ENCODE assay signal across 23 cellular contexts in the genomic region with DNA sequence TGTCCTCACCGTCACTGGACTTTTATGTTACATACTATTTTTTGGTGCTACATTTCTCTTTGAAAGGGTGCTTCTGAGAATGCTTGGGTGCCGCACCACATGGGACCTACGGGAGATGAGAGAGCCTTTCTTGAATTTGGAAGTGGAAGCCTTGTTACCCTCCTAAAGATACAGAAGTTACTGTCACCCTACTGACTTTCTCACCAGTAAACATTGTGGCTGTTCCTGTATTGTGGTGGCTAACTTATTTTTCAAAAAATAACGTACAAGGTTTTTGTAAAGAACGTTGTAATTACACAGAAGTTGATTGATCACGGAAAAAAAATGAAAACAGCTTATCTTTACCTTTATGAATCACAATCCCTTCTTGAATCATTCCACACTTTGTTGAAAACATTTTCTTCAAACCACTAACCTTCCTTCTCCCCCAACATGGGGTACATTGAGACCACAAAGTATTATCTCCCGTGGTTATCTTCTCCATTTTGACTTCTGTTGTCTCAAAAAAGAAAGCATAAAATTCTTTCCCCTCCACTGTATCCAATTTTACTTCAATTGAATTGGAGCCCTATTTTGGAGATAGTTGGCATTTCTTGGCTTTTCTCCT. TPM values are rescaled to one million over a fixed set of nuclear protein-coding genes. Genes with fewer than 3 reads are reported as not detected.
DNase-seq lines count a peak whose midpoint lies in the region; ATAC-seq and TF ChIP-seq lines count a peak whose summit lies in the region.
"Had no signal": no experiment of that assay in that cellular context is flagged by ENCODE, and none has a peak within 500 bp of the region (broad histone marks: within the 10 kb centered on the region; RNA-seq: fewer than 3 reads in every experiment).

No MANE protein-coding gene starts in this region.

- POLR2A ChIA-PET in activated CD4-positive, alpha-beta T cell treated with anti-CD3 and anti-CD28 coated beads for 36 hours (lab: Charles Lee), result interaction anchor here (0.6 kb wide), 1 partner anchor 627 kb away, joined by 3 read pairs; no protein-coding TSS in a partner anchor

- CTCF ChIA-PET in activated CD4-positive, alpha-beta T cell treated with anti-CD3 and anti-CD28 coated beads for 36 hours (lab: Charles Lee), result interaction anchor here (1.3 to 1.4 kb wide), 2 partner anchors 22 to 67 kb away, joined by 3 to 5 read pairs; a partner anchor contains a TSS
- CTCF ChIA-PET in activated naive CD4-positive, alpha-beta T cell treated with anti-CD3 and anti-CD28 coated beads, Interleukin-2, amount 10 ng/mL, durations not matched to agents 7 days and 5 days (lab: Charles Lee), result interaction anchor here (1.6 kb wide), 1 partner anchor 22 kb away, joined by 5 read pairs; a partner anchor contains a TSS

- H3K4me1 Mint-ChIP-seq in activated CD4-positive, alpha-beta T cell treated with anti-CD3 and anti-CD28 coated beads for 36 hours, result peaks cover 26% of the 10 kb centered on the region
- peaks cover 34% of the 10 kb centered on the region for H3K4me1 Mint-ChIP-seq in activated naive CD4-positive, alpha-beta T cell treated with anti-CD3 and anti-CD28 coated beads, Interleukin-2, amount 10 ng/mL, durations not matched to agents 7 days and 5 days
- H3K4me1 Mint-ChIP-seq in activated naive CD8-positive, alpha-beta T cell (ENCODE audit: low read depth), result peaks cover 20% of the 10 kb centered on the region
- H3K4me1 Mint-ChIP-seq in stimulated activated naive CD8-positive, alpha-beta T cell treated with anti-CD3 and anti-CD28 coated beads, Interleukin-15, amount 100 ng/mL, for 72 hours, result peaks cover 40% of the 10 kb centered on the region
- H3K4me1 Mint-ChIP-seq: IgD-negative memory B cell had no signal

- H3K4me3 Mint-ChIP-seq in activated CD4-positive, alpha-beta T cell treated with anti-CD3 and anti-CD28 coated beads for 36 hours, result no peak overlapping the region
- no peak overlapping the region for H3K4me3 Mint-ChIP-seq in activated naive CD4-positive, alpha-beta T cell treated with anti-CD3 and anti-CD28 coated beads, Interleukin-2, amount 10 ng/mL, durations not matched to agents 7 days and 5 days
- peak overlapping the region; percentile 36 for H3K4me3 Mint-ChIP-seq in activated naive CD8-positive, alpha-beta T cell
- peak overlapping the region; percentile 49 to 72 for H3K4me3 Mint-ChIP-seq in stimulated activated naive CD8-positive, alpha-beta T cell treated with anti-CD3 and anti-CD28 coated beads, Interleukin-15, amount 100 ng/mL, for 72 hours
- H3K4me3 Mint-ChIP-seq: GM23338, IgD-negative memory B cell had no signal

- H3K27ac ChIP-seq in right cardiac atrium (ENCODE audit: low read length) (no peak overlapping the region), heart left ventricle (no peak overlapping the region)
- H3K27ac ChIP-seq: 22Rv1, C4-2B, HL-60, PC-9 had no signal

- DNase-seq in activated CD4-positive, alpha-beta T cell treated with anti-CD3 and anti-CD28 coated beads for 36 hours, result peak; percentile 13
- no peak for DNase-seq in activated CD4-positive, alpha-beta T cell treated with anti-CD3 and anti-CD28 coated beads, Interleukin-2, amount 50 U/mL, for 48 hours
- DNase-seq in activated naive CD4-positive, alpha-beta T cell treated with anti-CD3 and anti-CD28 coated beads, Interleukin-2, amount 10 ng/mL, durations not matched to agents 7 days and 5 days, result no peak
- DNase-seq in activated naive CD4-positive, alpha-beta T cell (lab: John Stamatoyannopoulos, UW), result no peak
- no peak for DNase-seq in stimulated activated naive CD8-positive, alpha-beta T cell treated with anti-CD3 and anti-CD28 coated beads, Interleukin-15, amount 100 ng/mL, for 72 hours
- no peak for DNase-seq in right cardiac atrium
- DNase-seq in heart left ventricle, result no peak
- DNase-seq: AML-193, HCEC 1CT, Kasumi-1, MM.1S, NCI-H1092 treated with DMSO at 0.1 percent for 48 hours, NCI-H146, NCI-H2029 treated with DMSO at 0.1 percent for 48 hours, NCI-H2171, NCI-H526, PC-9 had no signal

- 91% methylated on average over 7 of the region's 7 CpGs for WGBS in right cardiac atrium
- WGBS in heart left ventricle, 4 donors, result 86 to 97% (median 90%) methylated on average over 7 of the region's 7 CpGs

- H3K9me3 ChIP-seq in right cardiac atrium (ENCODE audit: control insufficient read depth, low read length), result no peaks in the 10 kb centered on the region
- peaks cover 0 to 15% (median 0%) of the 10 kb centered on the region in 12 donors for H3K9me3 ChIP-seq in heart left ventricle

- H3K27me3 ChIP-seq in right cardiac atrium (ENCODE audit: control insufficient read depth, insufficient read depth) (no peaks in the 10 kb centered on the region), heart left ventricle (no peaks in the 10 kb centered on the region)

- intact Hi-C loops in activated CD4-positive, alpha-beta T cell treated with anti-CD3 and anti-CD28 coated beads for 36 hours (cut with DNase I, micrococcal nuclease), result no loop called here
- intact Hi-C loops in right cardiac atrium (cut with DNase I) (no loop called here), heart left ventricle (cut with DNase I) (no loop called here)

- peaks cover 3% of the 10 kb centered on the region for H3K9me3 Mint-ChIP-seq in activated CD4-positive, alpha-beta T cell treated with anti-CD3 and anti-CD28 coated beads for 36 hours (ENCODE audit: low read depth)
- H3K9me3 Mint-ChIP-seq in activated naive CD4-positive, alpha-beta T cell treated with anti-CD3 and anti-CD28 coated beads, Interleukin-2, amount 10 ng/mL, durations not matched to agents 7 days and 5 days, result peaks cover 9% of the 10 kb centered on the region
- H3K9me3 Mint-ChIP-seq in activated naive CD8-positive, alpha-beta T cell (ENCODE audit: low read depth), result peaks cover 3% of the 10 kb centered on the region
- peaks cover 6 to 15% of the 10 kb centered on the region in 2 donors for H3K9me3 Mint-ChIP-seq in stimulated activated naive CD8-positive, alpha-beta T cell treated with anti-CD3 and anti-CD28 coated beads, Interleukin-15, amount 100 ng/mL, for 72 hours
- H3K9me3 Mint-ChIP-seq: GM23338 had no signal

- TF ChIP-seq POLR2A in heart left ventricle (IDR thresholded peaks at IDR 0.05), result no peak

- ATAC-seq in activated CD4-positive, alpha-beta T cell treated with anti-CD3 and anti-CD28 coated beads for 36 hours, result peak; percentile 40
- ATAC-seq in stimulated activated naive CD8-positive, alpha-beta T cell treated with anti-CD3 and anti-CD28 coated beads, Interleukin-15, amount 100 ng/mL, for 72 hours, result peak; percentile 57
- ATAC-seq in right cardiac atrium (no peak), heart left ventricle (no peak)
- ATAC-seq: GM23338 had no signal

- no peak overlapping the region for H3K4me3 ChIP-seq in right cardiac atrium (ENCODE audit: low read length)
- no peak overlapping the region for H3K4me3 ChIP-seq in heart left ventricle
- H3K4me3 ChIP-seq: GM23338, PC-9 had no signal

- TF ChIP-seq CTCF in heart left ventricle (IDR thresholded peaks at IDR 0.05), result no peak

- H3K27me3 Mint-ChIP-seq in activated CD4-positive, alpha-beta T cell treated with anti-CD3 and anti-CD28 coated beads for 36 hours, result peaks cover 45% of the 10 kb centered on the region
- peaks cover 8% of the 10 kb centered on the region for H3K27me3 Mint-ChIP-seq in activated naive CD4-positive, alpha-beta T cell treated with anti-CD3 and anti-CD28 coated beads, Interleukin-2, amount 10 ng/mL, durations not matched to agents 7 days and 5 days
- H3K27me3 Mint-ChIP-seq in activated naive CD8-positive, alpha-beta T cell, result peaks cover 6% of the 10 kb centered on the region
- H3K27me3 Mint-ChIP-seq in stimulated activated naive CD8-positive, alpha-beta T cell treated with anti-CD3 and anti-CD28 coated beads, Interleukin-15, amount 100 ng/mL, for 72 hours, result peaks cover 6% of the 10 kb centered on the region

- H3K36me3 Mint-ChIP-seq in activated CD4-positive, alpha-beta T cell treated with anti-CD3 and anti-CD28 coated beads for 36 hours (ENCODE audit: low read depth), result no peaks in the 10 kb centered on the region
- peaks cover 5% of the 10 kb centered on the region for H3K36me3 Mint-ChIP-seq in activated naive CD4-positive, alpha-beta T cell treated with anti-CD3 and anti-CD28 coated beads, Interleukin-2, amount 10 ng/mL, durations not matched to agents 7 days and 5 days
- peaks cover 5% of the 10 kb centered on the region for H3K36me3 Mint-ChIP-seq in activated naive CD8-positive, alpha-beta T cell
- H3K36me3 Mint-ChIP-seq: IgD-negative memory B cell had no signal

- no peaks in the 10 kb centered on the region for H3K36me3 ChIP-seq in heart left ventricle

- H3K4me1 ChIP-seq in right cardiac atrium (ENCODE audit: control insufficient read depth, insufficient read depth, low read length) (peaks cover 4% of the 10 kb centered on the region), heart left ventricle (peaks cover 0 to 32% (median 14%) of the 10 kb centered on the region in 12 donors)

- no peak overlapping the region for H3K27ac Mint-ChIP-seq in activated CD4-positive, alpha-beta T cell treated with anti-CD3 and anti-CD28 coated beads for 36 hours
- H3K27ac Mint-ChIP-seq in activated naive CD4-positive, alpha-beta T cell treated with anti-CD3 and anti-CD28 coated beads, Interleukin-2, amount 10 ng/mL, durations not matched to agents 7 days and 5 days, result peak overlapping the region; percentile 66
- H3K27ac Mint-ChIP-seq in activated naive CD8-positive, alpha-beta T cell, result peak overlapping the region; percentile 74
- peak overlapping the region in 1 of 2 donors; percentile 60 for H3K27ac Mint-ChIP-seq in stimulated activated naive CD8-positive, alpha-beta T cell treated with anti-CD3 and anti-CD28 coated beads, Interleukin-15, amount 100 ng/mL, for 72 hours
- H3K27ac Mint-ChIP-seq: GM23338, IgD-negative memory B cell had no signal

RNA-seq across cellular contexts. Expression of a gene that starts 21.9 kb away (rescaled TPM):
- total RNA-seq in activated CD4-positive, alpha-beta T cell treated with anti-CD3 and anti-CD28 coated beads for 36 hours, result 10 to 100 TPM; 14.9 to 15.6 TPM
- total RNA-seq in right cardiac atrium (100 to 1,000 TPM in 2 of 4 donors, 10 to 100 TPM in 2; 72.4 to 176 (median 94.8) TPM), heart left ventricle (100 to 1,000 TPM; 141 to 413 (median 277) TPM)
- polyA plus RNA-seq in right cardiac atrium (26.4 TPM), heart left ventricle (10 to 100 TPM; 48.7 to 63.8 TPM)

RNA-seq across cellular contexts. Expression of a gene that starts 55.5 kb away (rescaled TPM):
- total RNA-seq in activated CD4-positive, alpha-beta T cell treated with anti-CD3 and anti-CD28 coated beads for 36 hours, result under 1 TPM in 1 of 2 experiments, not detected in 1; 0.23 TPM
- under 1 TPM in 1 of 4 donors, not detected in 3; 0.28 TPM for total RNA-seq in right cardiac atrium
- 0.14 TPM for polyA plus RNA-seq in right cardiac atrium
- total RNA-seq in heart left ventricle, result 1 to 10 TPM in 1 of 9 donors, under 1 TPM in 2, not detected in 6; 0.54 to 1.2 (median 0.58) TPM
- not detected for polyA plus RNA-seq in heart left ventricle
- total RNA-seq: GM23338 had no signal
- polyA plus RNA-seq: IgD-negative memory B cell had no signal

Comparison
In these comparisons a context has a peak if more than half of its experiments do, and no peak if none do; other contexts are left out.
1. ATAC-seq: peak in activated CD4-positive, alpha-beta T cell treated with anti-CD3 and anti-CD28 coated beads for 36 hours (single experiment) and stimulated activated naive CD8-positive, alpha-beta T cell treated with anti-CD3 and anti-CD28 coated beads, Interleukin-15, amount 100 ng/mL, for 72 hours (single experiment); none in right cardiac atrium (0 of 2) and heart left ventricle (0 of 4).
2. H3K4me3 Mint-ChIP-seq: peak in activated naive CD8-positive, alpha-beta T cell (single experiment) and stimulated activated naive CD8-positive, alpha-beta T cell treated with anti-CD3 and anti-CD28 coated beads, Interleukin-15, amount 100 ng/mL, for 72 hours (2 of 2); none in activated CD4-positive, alpha-beta T cell treated with anti-CD3 and anti-CD28 coated beads for 36 hours (single experiment) and activated naive CD4-positive, alpha-beta T cell treated with anti-CD3 and anti-CD28 coated beads, Interleukin-2, amount 10 ng/mL, durations not matched to agents 7 days and 5 days (single experiment).
3. RNA of a gene that starts 21.9 kb away (total RNA-seq): 141 to 413 TPM in heart left ventricle and 72.4 to 176 TPM in right cardiac atrium; 14.9 to 15.6 TPM in activated CD4-positive, alpha-beta T cell treated with anti-CD3 and anti-CD28 coated beads for 36 hours; every median in the first group is over 4 times any median in the second.